In genomic region chrX:9858080-9858479, GRCh38 we compare ENCODE assay signal across 20 cellular contexts.
"Had no signal": no experiment of that assay in that cellular context is flagged by ENCODE, and none has a peak within 500 bp of the region (broad histone marks: within the 10 kb centered on the region; RNA-seq: fewer than 3 reads in every experiment).

No MANE protein-coding gene starts in this region.

- H3K27ac ChIP-seq: breast epithelium, gastrocnemius medialis, heart right ventricle, ovary, right atrium auricular region, stomach, thoracic aorta, transverse colon, uterus had no signal

- H3K27me3 ChIP-seq: gastrocnemius medialis, left lung, ovary, right atrium auricular region, stomach, transverse colon, uterus had no signal

- H3K4me3 Mint-ChIP-seq: central memory CD8-positive, alpha-beta T cell had no signal

- H3K4me3 ChIP-seq: breast epithelium, gastrocnemius medialis, heart right ventricle, left lung, ovary, right atrium auricular region, stomach, thoracic aorta, transverse colon, uterus had no signal

- H3K9me3 ChIP-seq: gastrocnemius medialis, heart right ventricle, left lung, ovary, right atrium auricular region, thoracic aorta, transverse colon, uterus had no signal

- DNase-seq: dermis blood vessel endothelial cell; gastrocnemius medialis; heart right ventricle; islet precursor cell; left lung; nucleus accumbens; ovary; small intestine; stimulated activated CD4-positive, alpha-beta T cell treated with anti-CD3 and anti-CD28 coated beads, Interleukin-12 subunit alpha, Interleukin-12 subunit beta, amount 100 ng/mL, for 4 hours; stimulated activated naive CD4-positive, alpha-beta T cell; stomach; substantia nigra; transverse colon; uterus had no signal

- H3K9me3 Mint-ChIP-seq: central memory CD8-positive, alpha-beta T cell had no signal

- H3K4me1 ChIP-seq: breast epithelium, gastrocnemius medialis, heart right ventricle, left lung, right atrium auricular region, stomach, transverse colon, uterus had no signal

- FAIRE-seq: colon, small intestine had no signal

- H3K4me1 Mint-ChIP-seq: central memory CD8-positive, alpha-beta T cell had no signal

- ATAC-seq: esophagus mucosa, gastrocnemius medialis, heart right ventricle, left lung had no signal

- H3K36me3 ChIP-seq: breast epithelium, gastrocnemius medialis, heart right ventricle, left lung, ovary, right atrium auricular region, stomach, thoracic aorta, transverse colon, uterus had no signal
